In the genomic region with DNA sequence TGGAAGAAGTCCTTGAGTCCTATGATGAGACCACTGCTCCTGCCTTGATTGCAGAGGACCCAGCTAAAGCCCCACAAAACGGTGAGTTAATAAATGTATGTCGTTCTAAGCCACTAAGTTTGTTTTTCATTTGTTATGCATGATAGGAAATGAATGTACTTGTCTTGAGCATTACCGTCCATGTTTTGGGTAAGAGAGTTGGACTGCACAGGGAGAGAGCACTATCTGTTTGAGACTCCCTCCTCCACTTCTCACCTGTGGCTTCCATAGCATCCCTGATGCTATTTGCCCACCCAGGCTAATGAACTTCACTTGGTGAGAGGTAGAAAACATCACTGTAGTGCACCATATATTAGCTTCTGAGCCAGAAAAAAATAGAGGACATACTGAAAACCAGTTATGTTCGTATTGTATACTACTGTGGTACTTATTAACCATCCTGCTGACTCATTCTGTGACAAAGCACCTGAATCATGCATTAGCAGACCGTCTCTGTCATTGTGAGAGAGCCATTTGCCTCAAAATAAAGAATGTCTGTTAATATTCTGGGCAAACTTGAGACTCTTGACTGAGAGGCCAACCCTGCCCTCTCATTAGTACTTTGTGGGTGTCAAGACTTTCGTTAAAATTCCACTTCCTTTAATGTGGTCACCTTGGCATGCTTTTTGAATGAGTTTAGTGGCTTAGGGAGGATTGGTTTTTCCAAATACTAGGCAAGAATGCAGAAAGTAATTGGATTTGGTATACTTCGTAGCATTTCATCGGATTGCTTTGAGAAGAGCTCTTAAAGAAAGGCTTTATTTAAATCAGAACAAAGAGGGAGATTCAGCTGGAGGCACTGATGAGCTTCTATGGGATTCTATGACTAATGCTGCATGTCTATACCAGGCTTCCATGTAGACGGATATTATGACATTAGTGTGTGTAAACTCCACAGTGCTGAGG, we compare ENCODE assay signal across 8 cellular contexts.
DNase-seq lines count a peak whose midpoint lies in the region; ATAC-seq and TF ChIP-seq lines count a peak whose summit lies in the region.

No MANE protein-coding gene starts in this region.

- no peaks in the 10 kb centered on the region for H3K27me3 ChIP-seq in prostate gland (replicated peaks; ENCODE audit: insufficient read depth)
- no peaks in the 10 kb centered on the region for H3K27me3 ChIP-seq in uterus
- H3K27me3 ChIP-seq in MG63, result no peaks in the 10 kb centered on the region

- no peak for TF ChIP-seq CTCF in GM12875 (IDR thresholded peaks at IDR 0.05; ENCODE audit: borderline replicate concordance, insufficient read depth, low read depth, low read length)
- no peak for TF ChIP-seq CTCF in fibroblast of the aortic adventitia (IDR thresholded peaks at IDR 0.05; ENCODE audit: insufficient read depth, low read length)
- TF ChIP-seq CTCF in prostate gland (IDR thresholded peaks at IDR 0.05), result no peak
- TF ChIP-seq CTCF in uterus (IDR thresholded peaks at IDR 0.05), result no peak

- H3K27ac ChIP-seq in prostate gland, result no peak overlapping the region
- H3K27ac ChIP-seq in uterus, result no peak overlapping the region

- peak overlapping the region; percentile 10 for H3K4me3 ChIP-seq in GM12875 (ENCODE audit: low read depth, low read length)
- H3K4me3 ChIP-seq in fibroblast of the aortic adventitia (ENCODE audit: low read depth, low read length), result no peak overlapping the region
- no peak overlapping the region for H3K4me3 ChIP-seq in prostate gland
- no peak overlapping the region for H3K4me3 ChIP-seq in uterus
- no peak overlapping the region for H3K4me3 ChIP-seq in MG63

- H3K4me1 ChIP-seq in prostate gland (replicated peaks), result no peaks in the 10 kb centered on the region
- H3K4me1 ChIP-seq in uterus, result no peaks in the 10 kb centered on the region

- DNase-seq in fibroblast of the aortic adventitia (ENCODE audit: low read depth) (peak; percentile 5), prostate gland (ENCODE audit: low spot score) (no peak), HuH-7 (ENCODE audit: low spot score) (no peak), uterus (no peak), MG63 (no peak)

- H3K9me3 ChIP-seq in prostate gland, result no peaks in the 10 kb centered on the region
- H3K9me3 ChIP-seq in uterus, result no peaks in the 10 kb centered on the region
- H3K9me3 ChIP-seq in MG63, result no peaks in the 10 kb centered on the region

- ATAC-seq in GM21526 (IDR thresholded peaks at IDR 0.05; ENCODE audit: low FRiP score, unreplicated experiment), result peak; percentile 96
- peak; percentile 98 for ATAC-seq in HG03571 (IDR thresholded peaks at IDR 0.05; ENCODE audit: unreplicated experiment)

- H3K36me3 ChIP-seq in prostate gland (no peaks in the 10 kb centered on the region), uterus (no peaks in the 10 kb centered on the region), MG63 (no peaks in the 10 kb centered on the region)

- 63% methylated on average over 9 of the region's 9 CpGs for WGBS in prostate gland

- TF ChIP-seq POLR2A in prostate gland (IDR thresholded peaks at IDR 0.05), result no peak
- TF ChIP-seq POLR2A in uterus (IDR thresholded peaks at IDR 0.05), result no peak

- intact Hi-C loops in prostate gland (cut with DNase I) (no loop called here), uterus (cut with DNase I; ENCODE audit: low total_unique reads) (no loop called here)
